12 cellular contexts compared by ENCODE assay signal in the genomic region with DNA sequence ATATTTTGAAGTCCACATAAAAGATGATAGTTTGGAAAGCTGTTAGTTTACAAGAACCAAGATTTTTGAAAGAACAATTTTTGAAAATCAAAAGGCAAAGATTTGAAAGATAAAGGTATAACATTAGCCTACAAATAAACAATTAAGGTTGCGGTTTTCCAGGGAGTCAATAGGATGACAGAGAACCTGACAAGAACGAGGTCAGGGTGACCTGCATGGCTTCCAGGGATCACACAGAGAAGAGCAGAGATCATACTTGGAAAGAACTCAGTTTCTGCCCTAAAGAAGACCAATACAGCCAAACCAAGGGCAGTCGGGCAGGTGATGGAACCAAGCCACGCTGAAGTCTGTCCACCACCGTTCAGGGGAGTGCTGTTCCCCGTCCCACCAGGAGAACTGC. TPM values are rescaled to one million over a fixed set of nuclear protein-coding genes. Genes with fewer than 3 reads are reported as not detected.
"Had no signal": no experiment of that assay in that cellular context is flagged by ENCODE, and none has a peak within 500 bp of the region (broad histone marks: within the 10 kb centered on the region; RNA-seq: fewer than 3 reads in every experiment).

No MANE protein-coding gene starts in this region.

RNA-seq across cellular contexts. Expression of a gene that starts 41.3 kb away (rescaled TPM):
- total RNA-seq: activated CD4-positive, alpha-beta memory T cell treated with anti-CD3 and anti-CD28 coated beads, Interleukin-2, amount 10 ng/mL, durations not matched to agents 7 days and 5 days; activated CD4-positive, alpha-beta T cell treated with anti-CD3 and anti-CD28 coated beads for 36 hours; activated CD4-positive, alpha-beta T cell treated with anti-CD3 and anti-CD28 coated beads, Interleukin-2, amount 10 ng/mL, durations not matched to agents 7 days and 5 days; activated CD8-positive, alpha-beta memory T cell treated with anti-CD3 and anti-CD28 coated beads, Interleukin-2, amount 10 ng/mL, durations not matched to agents 7 days and 5 days; activated CD8-positive, alpha-beta T cell treated with anti-CD3 and anti-CD28 coated beads, Interleukin-2, amount 10 ng/mL, durations not matched to agents 7 days and 5 days; activated naive CD8-positive, alpha-beta T cell treated with anti-CD3 and anti-CD28 coated beads, Interleukin-2, amount 10 ng/mL, durations not matched to agents 7 days and 5 days; activated T-helper 2 cell treated with anti-CD3 and anti-CD28 coated beads, Interferon-gamma antibody, Interleukin-2, Interleukin-4, amounts not matched to agents 10 μg/mL and 5 μg/mL and 100 μg/mL, durations not matched to agents 14 hours and 24 hours and 36 hours; ascending aorta; bronchial epithelial cell; cardiac muscle cell; chondrocyte; WTC11 had no signal
- polyA plus RNA-seq: cardiac muscle cell had no signal
